17 cellular contexts compared by ENCODE assay signal in the genomic region with DNA sequence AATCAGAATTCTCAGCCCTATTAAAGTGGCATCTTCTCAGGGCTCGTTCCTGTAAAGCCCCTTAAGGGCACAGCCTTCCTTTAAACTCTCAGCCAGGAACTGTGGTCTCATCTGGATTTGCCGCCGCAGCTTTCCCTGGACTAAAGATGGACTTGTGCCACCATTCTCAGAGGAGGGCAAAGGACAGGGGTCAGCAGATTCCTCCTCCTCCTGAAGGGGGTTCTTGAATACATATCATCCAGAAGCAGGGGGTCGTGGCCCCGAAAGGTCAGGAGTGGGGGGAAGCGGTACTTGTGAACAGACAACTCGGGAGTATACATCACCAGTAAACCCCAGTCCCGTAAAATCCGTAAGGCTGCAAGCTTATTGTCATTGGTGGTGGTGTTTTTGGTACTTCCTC.
"Had no signal": no experiment of that assay in that cellular context is flagged by ENCODE, and none has a peak within 500 bp of the region (broad histone marks: within the 10 kb centered on the region; RNA-seq: fewer than 3 reads in every experiment).

No MANE protein-coding gene starts in this region.

- H3K4me1 ChIP-seq: colonic mucosa, prostate gland, right lobe of liver had no signal

- H3K4me2 ChIP-seq: smooth muscle cell had no signal

- H3K27me3 ChIP-seq: colonic mucosa, esophagus squamous epithelium, right lobe of liver had no signal

- H3K9me3 ChIP-seq: colonic mucosa, esophagus squamous epithelium, prostate gland, right lobe of liver had no signal

- H3K27me3 Mint-ChIP-seq: activated naive CD8-positive, alpha-beta T cell; stimulated activated naive CD8-positive, alpha-beta T cell treated with anti-CD3 and anti-CD28 coated beads, Interleukin-15, amount 100 ng/mL, for 72 hours had no signal

- H3K9me3 Mint-ChIP-seq: stimulated activated naive CD8-positive, alpha-beta T cell treated with anti-CD3 and anti-CD28 coated beads, Interleukin-15, amount 100 ng/mL, for 72 hours had no signal

- DNase-seq: activated effector memory CD4-positive, alpha-beta T cell treated with anti-CD3 and anti-CD28 coated beads, Interleukin-2, amount 50 U/mL, for 16 hours; amniotic stem cell; colonic mucosa; effector CD4-positive, alpha-beta T cell; esophagus squamous epithelium; hippocampal formation; left ventricle myocardium superior; nephron progenitor cell; right lobe of liver; stimulated activated CD4-positive, alpha-beta T cell treated with anti-CD3 and anti-CD28 coated beads, Interleukin-4, amount 100 ng/mL, for 4 hours; stimulated activated CD8-positive, alpha-beta memory T cell treated with anti-CD3 and anti-CD28 coated beads, Interleukin-4, amount 100 ng/mL, for 48 hours; stimulated activated naive CD8-positive, alpha-beta T cell treated with anti-CD3 and anti-CD28 coated beads, Interleukin-15, amount 100 ng/mL, for 72 hours; T1000 had no signal

- H3K4me3 ChIP-seq: colonic mucosa, esophagus squamous epithelium, prostate gland, right lobe of liver, smooth muscle cell had no signal

- H3K36me3 ChIP-seq: colonic mucosa, esophagus squamous epithelium, prostate gland, right lobe of liver had no signal

- H3K4me3 Mint-ChIP-seq: activated naive CD8-positive, alpha-beta T cell; nephron progenitor cell; stimulated activated naive CD8-positive, alpha-beta T cell treated with anti-CD3 and anti-CD28 coated beads, Interleukin-15, amount 100 ng/mL, for 72 hours had no signal

- H3K27ac ChIP-seq: colonic mucosa, esophagus squamous epithelium, prostate gland, right lobe of liver had no signal

- ATAC-seq: activated CD4-positive, CD25-positive, alpha-beta regulatory T cell treated with anti-CD3 and anti-CD28 coated beads, Interleukin-2, amount 50 U/mL, for 24 hours; left ventricle myocardium superior; stimulated activated naive CD8-positive, alpha-beta T cell treated with anti-CD3 and anti-CD28 coated beads, Interleukin-15, amount 100 ng/mL, for 72 hours had no signal
